In the genomic region with DNA sequence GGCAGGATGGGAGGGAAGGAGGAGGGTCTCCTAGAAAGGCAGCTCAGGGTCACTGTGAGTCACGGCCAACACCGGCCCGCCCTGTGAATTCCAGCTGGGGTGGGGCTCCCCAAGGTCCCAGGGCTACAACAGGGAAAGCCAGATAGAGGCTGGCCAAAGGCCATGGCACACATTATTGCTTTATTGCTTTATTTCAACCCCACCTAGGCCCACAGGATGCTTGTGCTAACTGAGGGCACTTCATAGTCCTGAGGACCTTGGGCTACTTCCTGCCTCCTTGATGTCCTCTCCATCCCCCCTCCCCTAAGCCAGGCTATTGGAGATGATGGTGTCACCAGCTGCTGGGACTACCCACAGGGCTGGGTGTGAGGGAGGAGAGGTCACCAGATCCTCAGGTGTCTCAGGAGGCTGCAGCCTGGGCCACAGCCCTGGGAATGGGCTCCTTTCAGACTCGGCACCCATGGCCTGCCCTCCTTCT, we compare ENCODE assay signal across 21 cellular contexts. TPM values are rescaled to one million over a fixed set of nuclear protein-coding genes. Genes with fewer than 3 reads are reported as not detected.
DNase-seq lines count a peak whose midpoint lies in the region; ATAC-seq and TF ChIP-seq lines count a peak whose summit lies in the region.
"Had no signal": no experiment of that assay in that cellular context is flagged by ENCODE, and none has a peak within 500 bp of the region (broad histone marks: within the 10 kb centered on the region; RNA-seq: fewer than 3 reads in every experiment).

No MANE protein-coding gene starts in this region.

- no peak overlapping the region for H2BK15ac ChIP-seq in IMR-90 (ENCODE audit: low read depth, low read length)

- no peak overlapping the region for H3K4ac ChIP-seq in IMR-90 (ENCODE audit: low read depth, low read length)

- H3K27me3 Mint-ChIP-seq in CD8-positive, alpha-beta T cell (ENCODE audit: low read depth): no peaks in the 10 kb centered on the region
- H3K27me3 Mint-ChIP-seq: B cell had no signal

- H3K14ac ChIP-seq in IMR-90 (replicated peaks; ENCODE audit: low read depth, low read length): no peak overlapping the region

- TF ChIP-seq POLR2A in IMR-90 (IDR thresholded peaks at IDR 0.05; ENCODE audit: low read depth, low read length) (no peak), adrenal gland (IDR thresholded peaks at IDR 0.05) (no peak)

- POLR2A ChIA-PET in IMR-90 (lab: Charles Lee; ENCODE audit: unreplicated experiment): no interaction called here
- POLR2A ChIA-PET in HEK293T (lab: Yijun Ruan, JAX): interaction anchor here (1.8 kb wide), 1 partner anchor 27 kb away, joined by 5 read pairs; no protein-coding TSS in a partner anchor
- POLR2A ChIA-PET in OCI-LY7 (lab: Charles Lee): no interaction called here
- POLR2A ChIA-PET in CD8-positive, alpha-beta T cell (lab: Charles Lee): no interaction called here

- no peak overlapping the region for H3K56ac ChIP-seq in IMR-90 (ENCODE audit: extremely low read depth, insufficient read depth, low read length)

- H3K9me3 ChIP-seq in IMR-90 (ENCODE audit: control insufficient read depth, insufficient read depth, low read length): no peaks in the 10 kb centered on the region
- no peaks in the 10 kb centered on the region for H3K9me3 ChIP-seq in adrenal gland (replicated peaks in 1 of 3)
- no peaks in the 10 kb centered on the region for H3K9me3 ChIP-seq in hepatocyte (ENCODE audit: low read depth)
- H3K9me3 ChIP-seq in OCI-LY7 (ENCODE audit: low read length): no peaks in the 10 kb centered on the region
- H3K9me3 ChIP-seq in CD8-positive, alpha-beta T cell (ENCODE audit: low read length): no peaks in the 10 kb centered on the region
- H3K9me3 ChIP-seq: MG63, neutrophil, thoracic aorta had no signal

- no peaks in the 10 kb centered on the region; the same call in 1 of the 2 replicates for H3K36me3 ChIP-seq in IMR-90 (ENCODE audit: control insufficient read depth, insufficient read depth, low read length)
- H3K36me3 ChIP-seq in adrenal gland (replicated peaks in 1 of 2): no peaks in the 10 kb centered on the region
- no peaks in the 10 kb centered on the region for H3K36me3 ChIP-seq in hepatocyte (replicated peaks; ENCODE audit: insufficient read depth, low read depth)
- peaks cover 3% of the 10 kb centered on the region; the same call in 1 of the 2 replicates for H3K36me3 ChIP-seq in OCI-LY7 (ENCODE audit: insufficient read depth, low read length)
- H3K36me3 ChIP-seq in CD8-positive, alpha-beta T cell (ENCODE audit: insufficient read depth, low read length): no peaks in the 10 kb centered on the region
- H3K36me3 ChIP-seq: MG63 had no signal

- H2BK120ac ChIP-seq in IMR-90 (ENCODE audit: low read depth, low read length): no peak overlapping the region

- peaks cover 24% of the 10 kb centered on the region for H3K79me2 ChIP-seq in hepatocyte
- H3K79me2 ChIP-seq in OCI-LY7 (ENCODE audit: insufficient read depth, low read depth, low read length): no peaks in the 10 kb centered on the region

- H3K4me3 ChIP-seq in IMR-90 (ENCODE audit: insufficient read depth, low read depth, low read length): no peak overlapping the region
- H3K4me3 ChIP-seq in adrenal gland: no peak overlapping the region
- H3K4me3 ChIP-seq in hepatocyte: no peak overlapping the region
- H3K4me3 ChIP-seq in OCI-LY7 (ENCODE audit: low read depth, low read length, poor library complexity, severe bottlenecking): no peak overlapping the region
- no peak overlapping the region for H3K4me3 ChIP-seq in CD8-positive, alpha-beta T cell (ENCODE audit: low read depth, low read length)
- H3K4me3 ChIP-seq: GM12878, MG63, thoracic aorta had no signal

- no peaks in the 10 kb centered on the region for H3K4me1 Mint-ChIP-seq in stimulated activated effector memory CD8-positive, alpha-beta T cell treated with anti-CD3 and anti-CD28 coated beads, Interleukin-12 subunit alpha, Interleukin-12 subunit beta, amount 100 ng/mL, for 72 hours
- H3K4me1 Mint-ChIP-seq in CD8-positive, alpha-beta T cell (ENCODE audit: low read depth): no peaks in the 10 kb centered on the region
- H3K4me1 Mint-ChIP-seq: B cell, immature natural killer cell had no signal

- no peak overlapping the region for H4K8ac ChIP-seq in IMR-90 (ENCODE audit: low read depth in 2 of 2, low read length in 2 of 2)

- H3K9ac ChIP-seq in IMR-90 (ENCODE audit: low read depth, low read length): no peak overlapping the region

- no peak for TF ChIP-seq CTCF in IMR-90 (conservative IDR thresholded peaks at IDR 0.05; ENCODE audit: low read depth, low read length)
- no peak for TF ChIP-seq CTCF in adrenal gland (IDR thresholded peaks at IDR 0.05)
- no peak for TF ChIP-seq CTCF in hepatocyte (IDR thresholded peaks at IDR 0.05; ENCODE audit: poor library complexity)
- TF ChIP-seq CTCF in OCI-LY7 (conservative IDR thresholded peaks at IDR 0.05; ENCODE audit: low read length): no peak
- TF ChIP-seq CTCF in CD8-positive, alpha-beta T cell (IDR thresholded peaks at IDR 0.05): no peak

- H2BK5ac ChIP-seq in IMR-90 (ENCODE audit: low read depth, low read length, poor library complexity, severe bottlenecking): no peak overlapping the region

- H4K20me1 ChIP-seq in IMR-90 (ENCODE audit: insufficient read depth, low read length): peaks cover 3% of the 10 kb centered on the region
- H4K20me1 ChIP-seq in hepatocyte (ENCODE audit: insufficient read depth, poor library complexity, severe bottlenecking): no peaks in the 10 kb centered on the region
- H4K20me1 ChIP-seq in OCI-LY7 (ENCODE audit: insufficient read depth, low read length): no peaks in the 10 kb centered on the region; the same call in 1 of the 2 replicates

- no peak overlapping the region for H2AK5ac ChIP-seq in IMR-90 (ENCODE audit: low read depth, low read length)

- H2AFZ ChIP-seq in IMR-90 (replicated peaks; ENCODE audit: low read length, poor library complexity): no peak overlapping the region
- no peak overlapping the region for H2AFZ ChIP-seq in hepatocyte
- no peak overlapping the region for H2AFZ ChIP-seq in OCI-LY7 (ENCODE audit: low read length)

- no peak overlapping the region for H2BK20ac ChIP-seq in IMR-90 (ENCODE audit: low read depth, low read length)

- in situ Hi-C loops in IMR-90 (cut with MboI; ENCODE audit: low sequenced_read_pairs): loop anchor here (5.0 kb wide), 1 partner anchor 51 kb away; no protein-coding TSS in a partner anchor

- H3K27ac ChIP-seq in IMR-90 (ENCODE audit: insufficient read depth, low read length): no peak overlapping the region
- H3K27ac ChIP-seq in adrenal gland: peak overlapping the region in 3 of 5 donors; percentile 6 to 82 (median 81)
- H3K27ac ChIP-seq in hepatocyte: peak overlapping the region; percentile 98
- H3K27ac ChIP-seq in OCI-LY7 (ENCODE audit: low read depth, low read length, poor library complexity, severe bottlenecking): no peak overlapping the region
- no peak overlapping the region for H3K27ac ChIP-seq in CD8-positive, alpha-beta T cell (ENCODE audit: low read depth, low read length)
- H3K27ac ChIP-seq: epithelial cell of prostate, neutrophil, thoracic aorta had no signal

- WGBS in IMR-90 (ENCODE audit: extremely low coverage in 2 of 2, insufficient read length in 1 of 2), 2 experiments: 79% methylated on average over 3 of the region's 4 CpGs; no CpG with 5 or more reads in 1 of the 2 experiments
- WGBS in adrenal gland, 4 donors: 28 to 57% (median 47%) methylated on average over 4 of the region's 4 CpGs
- WGBS in hepatocyte (ENCODE audit: low lambda C conversion rate, missing lambda C conversion rate): 61% methylated on average over 4 of the region's 4 CpGs

- no peak overlapping the region for H4K91ac ChIP-seq in IMR-90 (ENCODE audit: insufficient read depth, low read depth, low read length)

- H3K4me2 ChIP-seq in IMR-90 (ENCODE audit: low read depth, low read length) (no peak overlapping the region), hepatocyte (peak overlapping the region; percentile 60), OCI-LY7 (ENCODE audit: low read length) (no peak overlapping the region)

- H3K4me3 Mint-ChIP-seq in stimulated activated effector memory CD8-positive, alpha-beta T cell treated with anti-CD3 and anti-CD28 coated beads, Interleukin-12 subunit alpha, Interleukin-12 subunit beta, amount 100 ng/mL, for 72 hours: no peak overlapping the region
- no peak overlapping the region for H3K4me3 Mint-ChIP-seq in CD8-positive, alpha-beta T cell
- H3K4me3 Mint-ChIP-seq: B cell, immature natural killer cell had no signal

- dilution Hi-C loops in IMR-90 (cut with HindIII; ENCODE audit: low sequenced_read_pairs, unreplicated experiment): no loop called here

- H3K27me3 ChIP-seq in IMR-90 (ENCODE audit: control insufficient read depth, insufficient read depth, low read length) (no peaks in the 10 kb centered on the region), adrenal gland (no peaks in the 10 kb centered on the region), hepatocyte (no peaks in the 10 kb centered on the region)
- no peaks in the 10 kb centered on the region for H3K27me3 ChIP-seq in CD8-positive, alpha-beta T cell (ENCODE audit: insufficient read depth, low read length)
- H3K27me3 ChIP-seq: MG63, neutrophil had no signal

- H3K79me1 ChIP-seq in IMR-90 (ENCODE audit: low read depth in 1 of 2, low read length in 2 of 2): no peaks in the 10 kb centered on the region

- intact Hi-C loops in IMR-90 (cut with micrococcal nuclease) (no loop called here), adrenal gland (cut with DNase I) (no loop called here), OCI-LY7 (cut with micrococcal nuclease; ENCODE audit: unreplicated experiment) (no loop called here)
- intact Hi-C loops in CD8-positive, alpha-beta T cell (cut with DNase I, micrococcal nuclease): no loop called here

- no peaks in the 10 kb centered on the region for H3K9me3 Mint-ChIP-seq in stimulated activated effector memory CD8-positive, alpha-beta T cell treated with anti-CD3 and anti-CD28 coated beads, Interleukin-12 subunit alpha, Interleukin-12 subunit beta, amount 100 ng/mL, for 72 hours
- H3K9me3 Mint-ChIP-seq in CD8-positive, alpha-beta T cell: no peaks in the 10 kb centered on the region
- H3K9me3 Mint-ChIP-seq: immature natural killer cell had no signal

- H4K5ac ChIP-seq in IMR-90 (ENCODE audit: low read depth, low read length): no peak overlapping the region

- no peak overlapping the region for H3K18ac ChIP-seq in IMR-90 (ENCODE audit: low read depth, low read length)

- ATAC-seq in IMR-90 (ENCODE audit: low read depth): no peak
- ATAC-seq in stimulated activated effector memory CD8-positive, alpha-beta T cell treated with anti-CD3 and anti-CD28 coated beads, Interleukin-12 subunit alpha, Interleukin-12 subunit beta, amount 100 ng/mL, for 72 hours: peak; percentile 12
- ATAC-seq in CD8-positive, alpha-beta T cell: no peak
- ATAC-seq: GM12878 had no signal

- no peak for TF ChIP-seq RAD21 in IMR-90 (IDR thresholded peaks at IDR 0.05; ENCODE audit: low read length)

- peak overlapping the region; percentile 34 for H2AK9ac ChIP-seq in IMR-90 (replicated peaks; ENCODE audit: low read depth, low read length, poor library complexity)

- CTCF ChIA-PET in IMR-90 (lab: Yijun Ruan, JAX): no interaction called here
- CTCF ChIA-PET in HEK293T (lab: Yijun Ruan, JAX): interaction anchor here (2.2 kb wide), 1 partner anchor 13 kb away, joined by 5 read pairs; no protein-coding TSS in a partner anchor
- CTCF ChIA-PET in OCI-LY7 (lab: Charles Lee; ENCODE audit: unreplicated experiment): no interaction called here
- CTCF ChIA-PET in CD8-positive, alpha-beta T cell (lab: Charles Lee): interaction anchor here (2.4 to 2.7 kb wide), 2 partner anchors 13 to 55 kb away, joined by 8 to 15 read pairs; no protein-coding TSS in a partner anchor

- no peak for DNase-seq in IMR-90
- DNase-seq in adrenal gland: no peak
- peak; percentile 79 for DNase-seq in hepatocyte (ENCODE audit: low spot score)
- no peak for DNase-seq in stimulated activated effector memory CD8-positive, alpha-beta T cell treated with anti-CD3 and anti-CD28 coated beads, Interleukin-12 subunit alpha, Interleukin-12 subunit beta, amount 100 ng/mL, for 72 hours (ENCODE audit: low spot score in 2 of 2)
- DNase-seq in HEK293T (ENCODE audit: extremely low spot score): no peak
- no peak for DNase-seq in OCI-LY7 (ENCODE audit: low spot score)
- DNase-seq in CD8-positive, alpha-beta T cell: no peak
- DNase-seq: activated CD4-positive, alpha-beta T cell treated with anti-CD3 and anti-CD28 coated beads for 48 hours; activated CD8-positive, alpha-beta memory T cell treated with anti-CD3 and anti-CD28 coated beads, Interleukin-2, amount 50 U/mL, for 4 hours; activated naive CD4-positive, alpha-beta T cell; cortex of kidney; GDM1; immature natural killer cell; MG63; NCI-H187 treated with DMSO at 0.1 percent for 48 hours; NCI-H524 treated with DMSO at 0.1 percent for 48 hours had no signal

- H3K27ac Mint-ChIP-seq in stimulated activated effector memory CD8-positive, alpha-beta T cell treated with anti-CD3 and anti-CD28 coated beads, Interleukin-12 subunit alpha, Interleukin-12 subunit beta, amount 100 ng/mL, for 72 hours: no peak overlapping the region
- H3K27ac Mint-ChIP-seq in CD8-positive, alpha-beta T cell: no peak overlapping the region
- H3K27ac Mint-ChIP-seq: B cell had no signal

- H3K9me1 ChIP-seq in IMR-90 (ENCODE audit: insufficient read depth, low read length): peaks cover 7% of the 10 kb centered on the region; the same call in 1 of the 2 replicates

- no peaks in the 10 kb centered on the region for H3K9me2 ChIP-seq in hepatocyte (replicated peaks; ENCODE audit: insufficient read depth)
- H3K9me2 ChIP-seq in OCI-LY7 (ENCODE audit: insufficient read depth, low read length): no peaks in the 10 kb centered on the region

- peaks cover 11% of the 10 kb centered on the region for H3K36me3 Mint-ChIP-seq in stimulated activated effector memory CD8-positive, alpha-beta T cell treated with anti-CD3 and anti-CD28 coated beads, Interleukin-12 subunit alpha, Interleukin-12 subunit beta, amount 100 ng/mL, for 72 hours
- H3K36me3 Mint-ChIP-seq in CD8-positive, alpha-beta T cell: peaks cover 9% of the 10 kb centered on the region
- H3K36me3 Mint-ChIP-seq: immature natural killer cell had no signal

- BruUV-seq in IMR-90 (replicated peaks; lab: Mats Ljungman, UMichigan) (no TSS peak), OCI-LY7 (replicated peaks; lab: Mats Ljungman, UMichigan) (no TSS peak)

- no peak overlapping the region for H3K23ac ChIP-seq in IMR-90 (ENCODE audit: low read depth, low read length)

- H3K4me1 ChIP-seq in IMR-90 (ENCODE audit: control insufficient read depth, insufficient read depth, low read length): peaks cover 12% of the 10 kb centered on the region
- H3K4me1 ChIP-seq in adrenal gland (replicated peaks in 1 of 2): peaks cover 22 to 76% of the 10 kb centered on the region in 2 donors
- H3K4me1 ChIP-seq in hepatocyte (ENCODE audit: insufficient read depth): peaks cover 67% of the 10 kb centered on the region
- no peaks in the 10 kb centered on the region for H3K4me1 ChIP-seq in OCI-LY7 (ENCODE audit: insufficient read depth, low read length, poor library complexity, severe bottlenecking)
- H3K4me1 ChIP-seq in CD8-positive, alpha-beta T cell (ENCODE audit: insufficient read depth, low read length): no peaks in the 10 kb centered on the region

RNA-seq across cellular contexts. Expression of gene LRRC75A, which starts 26.1 kb away (rescaled TPM):
- 0.56 and 0.72 TPM in 2 replicates for total RNA-seq in IMR-90 (2012; rRNA removed)
- 0.89 and 1.0 TPM in 2 replicates for polyA plus RNA-seq in IMR-90 (2012; rRNA removed)
- 0.05 and 1.0 TPM in 2 replicates for polyA plus RNA-seq in IMR-90 (2012; cell fraction: cytosol; rRNA removed)
- 2.2 and 3.2 TPM in 2 replicates for polyA plus RNA-seq in IMR-90 (2012; cell fraction: nucleus; rRNA removed; ENCODE audit: low replicate concordance)
- total RNA-seq in adrenal gland: 10 to 100 TPM in 7 of 8 donors, 1 to 10 TPM in 1; 7.4 to 49.2 (median 25.5) TPM
- polyA plus RNA-seq in adrenal gland: 10 to 100 TPM in 1 of 3 donors, 1 to 10 TPM in 2; 8.6 to 40.1 (median 9.7) TPM
- total RNA-seq in hepatocyte: 15.0 and 18.0 TPM in 2 replicates
- 7.7 and 10.7 TPM in 2 replicates for polyA plus RNA-seq in hepatocyte
- total RNA-seq in OCI-LY7 (2014; rRNA removed; shearing (Covaris generic)): not detected in 2 replicates
- total RNA-seq in OCI-LY7 (2022): not detected in 2 replicates
- total RNA-seq in CD8-positive, alpha-beta T cell: 1 to 10 TPM; 1.7 TPM

RNA-seq across cellular contexts. Expression of gene TRPV2, which starts 50.5 kb away (rescaled TPM):
- total RNA-seq in IMR-90 (2012; rRNA removed) (27.2 and 30.8 TPM in 2 replicates), adrenal gland (100 to 1,000 TPM in 1 of 8 donors, 10 to 100 TPM in 7; 34.1 to 110 (median 47.3) TPM), hepatocyte (1.8 and 7.7 TPM in 2 replicates), OCI-LY7 (2022) (4.9 and 5.3 TPM in 2 replicates)
- polyA plus RNA-seq in IMR-90 (2012; rRNA removed) (32.8 and 36.4 TPM in 2 replicates), adrenal gland (10 to 100 TPM; 23.3 to 67.3 (median 61.7) TPM), hepatocyte (10.1 and 15.2 TPM in 2 replicates)
- 28.0 and 41.7 TPM in 2 replicates for polyA plus RNA-seq in IMR-90 (2012; cell fraction: cytosol; rRNA removed)
- polyA plus RNA-seq in IMR-90 (2012; cell fraction: nucleus; rRNA removed; ENCODE audit: low replicate concordance): 30.3 and 55.3 TPM in 2 replicates
- 10.5 and 15.4 TPM in 2 replicates for total RNA-seq in OCI-LY7 (2014; rRNA removed; shearing (Covaris generic))
- 10 to 100 TPM; 37.1 to 37.4 TPM for total RNA-seq in CD8-positive, alpha-beta T cell

Comparison
In these comparisons a context has a peak if more than half of its experiments do, and no peak if none do; other contexts are left out.
1. H3K27ac ChIP-seq: peak in adrenal gland (3 of 5) and hepatocyte (single experiment); none in IMR-90 (single experiment), OCI-LY7 (single experiment) and CD8-positive, alpha-beta T cell (single experiment).
2. CTCF ChIA-PET loops: an anchor here in HEK293T (2.2 kb wide) and CD8-positive, alpha-beta T cell (2.4 to 2.7 kb wide); none called in IMR-90 and OCI-LY7.